In genomic region chr7:130973637-130974036, GRCh38 we compare ENCODE assay signal across 25 cellular contexts.
DNase-seq lines count a peak whose midpoint lies in the region; ATAC-seq, FAIRE-seq and TF ChIP-seq lines count a peak whose summit lies in the region.
"Had no signal": no experiment of that assay in that cellular context is flagged by ENCODE, and none has a peak within 500 bp of the region (broad histone marks: within the 10 kb centered on the region; RNA-seq: fewer than 3 reads in every experiment).

No MANE protein-coding gene starts in this region.

- no peaks in the 10 kb centered on the region for H3K9me3 Mint-ChIP-seq in activated naive CD8-positive, alpha-beta T cell (ENCODE audit: low read depth)
- H3K9me3 Mint-ChIP-seq in stimulated activated naive B cell treated with anti-CD40 and anti-IgM and Interleukin-4, amounts not matched to agents 10 μg/mL and 1 μg/mL and 100 μg/mL, for 72 hours = peaks cover 3 to 11% of the 10 kb centered on the region in 2 donors

- TF ChIP-seq CTCF in BE2C (IDR thresholded peaks at IDR 0.05; ENCODE audit: low read depth, low read length) = no peak

- peaks cover 2% of the 10 kb centered on the region; the same call in 1 of the 2 replicates for H3K9me3 ChIP-seq in BE2C
- H3K9me3 ChIP-seq: right atrium auricular region, suprapubic skin had no signal

- H3K4me3 ChIP-seq in BE2C (ENCODE audit: low read depth, low read length) = no peak overlapping the region
- H3K4me3 ChIP-seq: right atrium auricular region, SK-N-MC, suprapubic skin had no signal

- peak; percentile 65 for DNase-seq in activated CD4-positive, alpha-beta T cell treated with anti-CD3 and anti-CD28 coated beads for 48 hours
- no peak for DNase-seq in activated CD4-positive, alpha-beta T cell treated with anti-CD3 and anti-CD28 coated beads for 4 hours
- DNase-seq in stimulated activated CD4-positive, alpha-beta T cell treated with anti-CD3 and anti-CD28 coated beads, Interleukin-4, amount 100 ng/mL, for 24 hours = peak; percentile 54
- no peak for DNase-seq in stimulated activated CD4-positive, alpha-beta T cell treated with anti-CD3 and anti-CD28 coated beads, Interleukin-2, amount 100 ng/mL, for 48 hours
- DNase-seq in stimulated activated naive B cell treated with anti-CD40 and anti-IgM and Interleukin-4, amounts not matched to agents 10 μg/mL and 1 μg/mL and 100 μg/mL, for 72 hours = no peak
- DNase-seq in BE2C (no peak), frontal cortex (ENCODE audit: low spot score in 2 of 2) (no peak)
- DNase-seq: activated gamma-delta T cell treated with Interleukin-2 at 50 U/mL for 16 hours, AML-193, caudate nucleus, COR-L47, GDM1, HCEC 1CT, midbrain, NCI-H187 treated with DMSO at 0.1 percent for 48 hours, NCI-H526 treated with DMSO at 0.1 percent for 48 hours, nephron progenitor cell had no signal

- FAIRE-seq in frontal cortex (lab: Jason Lieb, UNC) = no peak
- FAIRE-seq: A204.1, astrocyte, keratinocyte had no signal

- no peaks in the 10 kb centered on the region for H3K27me3 Mint-ChIP-seq in activated naive CD8-positive, alpha-beta T cell
- no peaks in the 10 kb centered on the region for H3K27me3 Mint-ChIP-seq in stimulated activated naive B cell treated with anti-CD40 and anti-IgM and Interleukin-4, amounts not matched to agents 10 μg/mL and 1 μg/mL and 100 μg/mL, for 72 hours
- H3K27me3 Mint-ChIP-seq: dendritic cell treated with granulocyte-macrophage colony-stimulating factor and Interleukin-4, amounts not matched to agents 40 ng/mL and 50 ng/mL, for 4 days had no signal

- no peak for ATAC-seq in stimulated activated naive B cell treated with anti-CD40 and anti-IgM and Interleukin-4, amounts not matched to agents 10 μg/mL and 1 μg/mL and 100 μg/mL, for 72 hours (replicated peaks)

- peak overlapping the region; percentile 70 for H3K4me3 Mint-ChIP-seq in activated naive CD8-positive, alpha-beta T cell
- no peak overlapping the region for H3K4me3 Mint-ChIP-seq in stimulated activated naive B cell treated with anti-CD40 and anti-IgM and Interleukin-4, amounts not matched to agents 10 μg/mL and 1 μg/mL and 100 μg/mL, for 72 hours
- H3K4me3 Mint-ChIP-seq: dendritic cell treated with granulocyte-macrophage colony-stimulating factor and Interleukin-4, amounts not matched to agents 40 ng/mL and 50 ng/mL, for 4 days; nephron progenitor cell had no signal

- H3K27me3 ChIP-seq in BE2C = no peaks in the 10 kb centered on the region
- H3K27me3 ChIP-seq: right atrium auricular region, suprapubic skin had no signal

- H3K36me3 ChIP-seq in BE2C = peaks cover 9% of the 10 kb centered on the region
- H3K36me3 ChIP-seq: suprapubic skin had no signal

- H3K4me1 Mint-ChIP-seq in activated naive CD8-positive, alpha-beta T cell (ENCODE audit: low read depth) = peaks cover 80% of the 10 kb centered on the region
- peaks cover 32 to 47% of the 10 kb centered on the region in 2 donors for H3K4me1 Mint-ChIP-seq in stimulated activated naive B cell treated with anti-CD40 and anti-IgM and Interleukin-4, amounts not matched to agents 10 μg/mL and 1 μg/mL and 100 μg/mL, for 72 hours
- H3K4me1 Mint-ChIP-seq: nephron progenitor cell had no signal

- H3K4me1 ChIP-seq in BE2C = no peaks in the 10 kb centered on the region

- H3K36me3 Mint-ChIP-seq in activated naive CD8-positive, alpha-beta T cell = peaks cover 27% of the 10 kb centered on the region
- peaks cover 28 to 55% of the 10 kb centered on the region in 2 donors for H3K36me3 Mint-ChIP-seq in stimulated activated naive B cell treated with anti-CD40 and anti-IgM and Interleukin-4, amounts not matched to agents 10 μg/mL and 1 μg/mL and 100 μg/mL, for 72 hours

- peak overlapping the region; percentile 99 for H3K27ac Mint-ChIP-seq in activated naive CD8-positive, alpha-beta T cell
- peak overlapping the region; percentile 37 for H3K27ac Mint-ChIP-seq in stimulated activated naive B cell treated with anti-CD40 and anti-IgM and Interleukin-4, amounts not matched to agents 10 μg/mL and 1 μg/mL and 100 μg/mL, for 72 hours
- H3K27ac Mint-ChIP-seq: dendritic cell treated with granulocyte-macrophage colony-stimulating factor and Interleukin-4, amounts not matched to agents 40 ng/mL and 50 ng/mL, for 4 days; nephron progenitor cell had no signal

Comparison
In these comparisons a context has a peak if more than half of its experiments do, and no peak if none do; other contexts are left out.
1. DNase-seq: peak in activated CD4-positive, alpha-beta T cell treated with anti-CD3 and anti-CD28 coated beads for 48 hours (single experiment) and stimulated activated CD4-positive, alpha-beta T cell treated with anti-CD3 and anti-CD28 coated beads, Interleukin-4, amount 100 ng/mL, for 24 hours (single experiment); none in activated CD4-positive, alpha-beta T cell treated with anti-CD3 and anti-CD28 coated beads for 4 hours (0 of 2), stimulated activated CD4-positive, alpha-beta T cell treated with anti-CD3 and anti-CD28 coated beads, Interleukin-2, amount 100 ng/mL, for 48 hours (0 of 2), stimulated activated naive B cell treated with anti-CD40 and anti-IgM and Interleukin-4, amounts not matched to agents 10 μg/mL and 1 μg/mL and 100 μg/mL, for 72 hours (single experiment), BE2C (single experiment) and frontal cortex (0 of 2).